ENCODE assay signal across 21 cellular contexts in the genomic region with DNA sequence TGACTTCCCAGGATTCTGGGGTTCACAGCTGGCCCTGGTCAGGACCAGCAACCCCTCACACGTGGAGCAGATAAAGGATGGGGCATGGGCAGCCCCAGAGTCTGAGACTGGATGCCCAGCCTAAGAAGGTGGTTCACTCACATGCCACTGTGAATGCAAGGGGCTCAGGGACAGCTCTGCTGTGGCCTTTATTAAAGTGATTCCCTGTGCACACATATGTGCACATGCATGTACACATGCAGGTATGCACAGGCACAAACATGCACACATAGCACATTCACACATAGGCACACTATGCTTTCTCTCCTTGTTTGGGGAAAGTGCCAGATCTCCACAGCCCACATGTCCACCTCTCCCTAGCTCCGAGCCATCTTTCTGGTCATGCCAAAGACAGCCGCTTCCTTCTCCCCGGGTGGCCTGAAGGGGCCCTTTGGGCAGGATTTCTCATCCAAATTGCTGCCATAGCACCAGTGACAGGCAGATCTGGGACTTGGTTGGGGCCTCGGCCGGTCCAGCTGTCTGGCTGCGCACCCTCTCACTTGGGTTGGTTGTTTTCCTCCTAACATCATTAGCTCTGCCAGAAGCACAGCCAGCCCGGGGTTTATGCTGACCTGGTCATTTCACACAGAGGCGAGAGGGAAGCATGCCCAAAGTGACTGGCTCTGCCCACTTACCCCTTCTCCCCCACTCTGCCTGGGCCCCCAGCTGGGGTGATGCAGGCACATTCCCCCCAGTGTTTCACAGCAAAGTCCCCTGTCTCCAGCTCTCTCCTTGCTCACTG. TPM values are rescaled to one million over a fixed set of nuclear protein-coding genes. Genes with fewer than 3 reads are reported as not detected.
DNase-seq lines count a peak whose midpoint lies in the region; ATAC-seq and TF ChIP-seq lines count a peak whose summit lies in the region.
"Had no signal": no experiment of that assay in that cellular context is flagged by ENCODE, and none has a peak within 500 bp of the region (broad histone marks: within the 10 kb centered on the region; RNA-seq: fewer than 3 reads in every experiment).

No MANE protein-coding gene starts in this region.

- H3K9me3 Mint-ChIP-seq in osteocyte (ENCODE audit: unreplicated experiment), result no peaks in the 10 kb centered on the region
- H3K9me3 Mint-ChIP-seq in stimulated activated naive B cell treated with anti-CD40 and anti-IgM and Interleukin-4, amounts not matched to agents 10 μg/mL and 1 μg/mL and 100 μg/mL, for 72 hours, result peaks cover 3% of the 10 kb centered on the region in 2 donors
- H3K9me3 Mint-ChIP-seq: CD4-positive, alpha-beta T cell had no signal

- H3K4me1 Mint-ChIP-seq in osteocyte (ENCODE audit: unreplicated experiment), result peaks cover 16% of the 10 kb centered on the region
- H3K4me1 Mint-ChIP-seq in stimulated activated naive B cell treated with anti-CD40 and anti-IgM and Interleukin-4, amounts not matched to agents 10 μg/mL and 1 μg/mL and 100 μg/mL, for 72 hours, result peaks cover 4 to 6% of the 10 kb centered on the region in 2 donors
- H3K4me1 Mint-ChIP-seq: B cell had no signal

- no peak overlapping the region for H3K4me3 Mint-ChIP-seq in osteocyte (ENCODE audit: unreplicated experiment)
- H3K4me3 Mint-ChIP-seq in stimulated activated naive B cell treated with anti-CD40 and anti-IgM and Interleukin-4, amounts not matched to agents 10 μg/mL and 1 μg/mL and 100 μg/mL, for 72 hours, result no peak overlapping the region
- H3K4me3 Mint-ChIP-seq: B cell; CD4-positive, alpha-beta T cell; HFFc6 had no signal

- no peak for TF ChIP-seq CTCF in osteocyte (IDR thresholded peaks at IDR 0.05)

- ATAC-seq in left lobe of liver (peak; percentile 48), GM18861 (IDR thresholded peaks at IDR 0.05; ENCODE audit: unreplicated experiment) (no peak), HG03108 (IDR thresholded peaks at IDR 0.05; ENCODE audit: unreplicated experiment) (no peak)
- no peak for ATAC-seq in stimulated activated naive B cell treated with anti-CD40 and anti-IgM and Interleukin-4, amounts not matched to agents 10 μg/mL and 1 μg/mL and 100 μg/mL, for 72 hours (replicated peaks)

- peak; percentile 67 for DNase-seq in G401 (ENCODE audit: low spot score)
- peak; percentile 47 for DNase-seq in RPMI8226
- peak; percentile 28 for DNase-seq in left lobe of liver (ENCODE audit: low spot score)
- peak; percentile 80 for DNase-seq in osteocyte (ENCODE audit: extremely low spot score, unreplicated experiment)
- DNase-seq in stimulated activated naive B cell treated with anti-CD40 and anti-IgM and Interleukin-4, amounts not matched to agents 10 μg/mL and 1 μg/mL and 100 μg/mL, for 72 hours, result no peak
- DNase-seq in stimulated activated CD4-positive, alpha-beta T cell treated with anti-CD3 and anti-CD28 coated beads, Interleukin-15, amount 100 ng/mL, for 24 hours, result no peak
- DNase-seq: ACHN, DMS79 treated with DMSO at 0.1 percent for 48 hours, GDM1, GOT3, HFFc6, NCI-H1092 treated with DMSO at 0.1 percent for 48 hours, NCI-H1930, NCI-H2171, SJCRH30 had no signal

- H3K27me3 Mint-ChIP-seq in osteocyte (ENCODE audit: unreplicated experiment), result peaks cover 21% of the 10 kb centered on the region
- H3K27me3 Mint-ChIP-seq in stimulated activated naive B cell treated with anti-CD40 and anti-IgM and Interleukin-4, amounts not matched to agents 10 μg/mL and 1 μg/mL and 100 μg/mL, for 72 hours, result peaks cover 3 to 9% of the 10 kb centered on the region in 2 donors

- H3K36me3 Mint-ChIP-seq in osteocyte (ENCODE audit: unreplicated experiment), result no peaks in the 10 kb centered on the region
- H3K36me3 Mint-ChIP-seq in stimulated activated naive B cell treated with anti-CD40 and anti-IgM and Interleukin-4, amounts not matched to agents 10 μg/mL and 1 μg/mL and 100 μg/mL, for 72 hours, result no peaks in the 10 kb centered on the region

- in situ Hi-C loops in G401 (cut with HindIII; ENCODE audit: low sequenced_read_pairs), result no loop called here

- H3K27ac Mint-ChIP-seq in osteocyte (ENCODE audit: unreplicated experiment), result no peak overlapping the region
- no peak overlapping the region for H3K27ac Mint-ChIP-seq in stimulated activated naive B cell treated with anti-CD40 and anti-IgM and Interleukin-4, amounts not matched to agents 10 μg/mL and 1 μg/mL and 100 μg/mL, for 72 hours
- H3K27ac Mint-ChIP-seq: B cell; CD4-positive, alpha-beta T cell; HFFc6 had no signal

RNA-seq across cellular contexts. Expression of gene GCK, which starts 1.4 kb away (rescaled TPM):
- total RNA-seq in G401 (2014; rRNA removed; shearing (Covaris generic)), result not detected in 2 replicates
- 1.7 TPM for total RNA-seq in left lobe of liver
- total RNA-seq in osteocyte, result not detected in 2 replicates
- total RNA-seq: MCF 10A, NCI-H460, SJCRH30 had no signal

RNA-seq across cellular contexts. Expression of gene YKT6, which starts 13.0 kb away (rescaled TPM):
- 93.8 and 96.2 TPM in 2 replicates for total RNA-seq in G401 (2014; rRNA removed; shearing (Covaris generic))
- total RNA-seq in left lobe of liver, result 19.9 TPM
- 89.5 and 106 TPM in 2 replicates for total RNA-seq in osteocyte

RNA-seq across cellular contexts. Expression of gene MYL7, which starts 46.7 kb away (rescaled TPM):
- total RNA-seq in G401 (2014; rRNA removed; shearing (Covaris generic)), result 1.4 TPM in 1 of 2 replicates, not detected in the other
- total RNA-seq in left lobe of liver, result not detected
- total RNA-seq in osteocyte, result not detected in 2 replicates
- total RNA-seq: B cell; CD4-positive, alpha-beta T cell; MCF 10A; NCI-H460; SJCRH30 had no signal

Comparison
In these comparisons a context has a peak if more than half of its experiments do, and no peak if none do; other contexts are left out.
1. DNase-seq: peak in G401 (single experiment), RPMI8226 (single experiment), left lobe of liver (single experiment) and osteocyte (single experiment); none in stimulated activated naive B cell treated with anti-CD40 and anti-IgM and Interleukin-4, amounts not matched to agents 10 μg/mL and 1 μg/mL and 100 μg/mL, for 72 hours (single experiment) and stimulated activated CD4-positive, alpha-beta T cell treated with anti-CD3 and anti-CD28 coated beads, Interleukin-15, amount 100 ng/mL, for 24 hours (single experiment).